Comparison of ENCODE assay signal across 7 cellular contexts in the genomic region with DNA sequence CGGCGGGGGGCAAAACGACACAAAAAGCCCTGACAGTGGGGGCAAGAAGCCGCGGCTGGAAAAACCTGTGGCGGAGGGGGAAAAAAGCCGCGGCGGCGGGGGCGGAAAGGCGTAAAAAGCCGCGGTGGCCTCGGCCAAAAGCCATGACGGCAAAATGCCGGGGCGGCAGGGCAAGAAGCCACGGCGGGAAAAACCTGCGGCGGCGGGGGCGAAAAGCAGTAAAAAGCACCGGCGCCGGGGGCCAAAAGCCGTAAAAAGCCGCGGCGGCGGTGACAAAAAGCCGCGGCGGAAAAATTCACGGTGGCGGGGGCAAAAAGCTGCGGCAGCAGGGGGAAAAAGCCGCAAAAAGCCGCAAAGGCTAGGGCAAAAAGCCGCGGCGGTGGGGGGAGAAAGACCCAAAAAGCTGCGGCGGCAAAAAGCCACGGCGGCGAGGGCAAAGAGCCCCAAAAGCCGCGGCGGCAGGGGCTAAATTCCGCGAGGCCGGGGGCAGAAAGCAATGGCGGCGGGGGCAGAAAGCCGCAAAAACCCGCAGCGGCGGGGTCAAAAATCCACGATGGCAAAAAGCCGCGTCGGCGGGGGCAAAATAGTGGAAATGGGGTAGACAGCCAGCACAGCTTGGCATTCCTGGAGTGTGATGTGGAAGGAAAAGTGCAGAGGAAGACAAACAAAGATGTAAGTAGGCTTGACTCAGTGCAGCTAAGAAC.
A peak's percentile ranks its signal among the peaks of the same experiment; 100 is the strongest.
DNase-seq lines count a peak whose midpoint lies in the region; ATAC-seq and TF ChIP-seq lines count a peak whose summit lies in the region.
"Not testable (repeated sequence)": the region's sequence is repeated elsewhere in the genome, so short reads cannot be mapped to it uniquely, and the experiment has no call there.

No MANE protein-coding gene starts in this region.

- DNase-seq in GM06990 (ENCODE audit: extremely low read depth, insufficient read length); psoas muscle: not testable (repeated sequence)
- peak; percentile 9 for DNase-seq in RWPE2 (ENCODE audit: low spot score)
- DNase-seq in activated CD8-positive, alpha-beta memory T cell treated with anti-CD3 and anti-CD28 coated beads, Interleukin-2, amount 50 U/mL, for 48 hours = peak; percentile 80
- peak; percentile 60 for DNase-seq in activated naive CD8-positive, alpha-beta T cell treated with anti-CD3 and anti-CD28 coated beads for 36 hours
- peak; percentile 22 for DNase-seq in cardiac septum (ENCODE audit: low spot score)
- DNase-seq in stimulated activated CD4-positive, alpha-beta T cell treated with anti-CD3 and anti-CD28 coated beads, TNF-alpha, amount 100 ng/mL, for 48 hours (ENCODE audit: low read depth in 3 of 3) = peak in 2 of 3 donors; percentile 24 to 28

- ATAC-seq in RWPE2 (ENCODE audit: low read depth); psoas muscle: not testable (repeated sequence)

- not testable (repeated sequence) for H3K27me3 Mint-ChIP-seq in activated naive CD8-positive, alpha-beta T cell treated with anti-CD3 and anti-CD28 coated beads for 36 hours

- TF ChIP-seq CTCF in GM06990 (IDR thresholded peaks at IDR 0.05; ENCODE audit: insufficient read depth, low read length, poor library complexity, severe bottlenecking); RWPE2 (IDR thresholded peaks at IDR 0.05; ENCODE audit: poor library complexity, severe bottlenecking); psoas muscle (IDR thresholded peaks at IDR 0.05): not testable (repeated sequence)

- not testable (repeated sequence) for H3K9me3 ChIP-seq in RWPE2 (ENCODE audit: severe bottlenecking); psoas muscle

- not testable (repeated sequence) for H3K27me3 ChIP-seq in GM06990 (replicated peaks; ENCODE audit: control insufficient read depth, insufficient read depth, low read length); psoas muscle (ENCODE audit: insufficient read depth in 3 of 3, low read length in 2 of 3)
- peaks cover 10% of the 10 kb centered on the region for H3K27me3 ChIP-seq in RWPE2 (ENCODE audit: insufficient read depth, poor library complexity, severe bottlenecking)

- H3K9me3 Mint-ChIP-seq in activated naive CD8-positive, alpha-beta T cell treated with anti-CD3 and anti-CD28 coated beads for 36 hours = not testable (repeated sequence)

- intact Hi-C loops in cardiac septum (cut with DNase I); psoas muscle (cut with DNase I): not testable (repeated sequence)

- H3K27ac ChIP-seq in RWPE2 (ENCODE audit: poor library complexity, severe bottlenecking); psoas muscle: not testable (repeated sequence)

- not testable (repeated sequence) for H3K27ac Mint-ChIP-seq in activated naive CD8-positive, alpha-beta T cell treated with anti-CD3 and anti-CD28 coated beads for 36 hours

- H3K36me3 ChIP-seq in GM06990 (ENCODE audit: control insufficient read depth, insufficient read depth, low read length); RWPE2 (ENCODE audit: low read depth); psoas muscle (ENCODE audit: insufficient read depth in 1 of 2, low read depth in 1 of 2): not testable (repeated sequence)

- not testable (repeated sequence) for H3K4me1 Mint-ChIP-seq in activated naive CD8-positive, alpha-beta T cell treated with anti-CD3 and anti-CD28 coated beads for 36 hours

- H3K4me3 ChIP-seq in GM06990 (replicated peaks; ENCODE audit: low read depth, low read length) (0 out of 2 replicates have a peak overlapping the region, but pooled peaks have one; percentile 10), psoas muscle (peak overlapping the region; percentile 43)
- H3K4me3 ChIP-seq in RWPE2 (ENCODE audit: severe bottlenecking) = not testable (repeated sequence)

- peak overlapping the region; percentile 25 for H3K4me3 Mint-ChIP-seq in activated naive CD8-positive, alpha-beta T cell treated with anti-CD3 and anti-CD28 coated beads for 36 hours

- H3K36me3 Mint-ChIP-seq in activated naive CD8-positive, alpha-beta T cell treated with anti-CD3 and anti-CD28 coated beads for 36 hours = not testable (repeated sequence)

- H3K4me1 ChIP-seq in RWPE2 (ENCODE audit: insufficient read depth, poor library complexity, severe bottlenecking); psoas muscle: not testable (repeated sequence)

- 7 to 13% (median 8%) methylated on average over 38 to 60 of the region's 65 CpGs for WGBS in psoas muscle, 3 donors
